6 cellular contexts compared by ENCODE assay signal in genomic region chr11:65960824-65961266, GRCh38. TPM values are rescaled to one million over a fixed set of nuclear protein-coding genes. Genes with fewer than 3 reads are reported as not detected.
A peak's percentile ranks its signal among the peaks of the same experiment; 100 is the strongest.
DNase-seq lines count a peak whose midpoint lies in the region; ATAC-seq, FAIRE-seq and TF ChIP-seq lines count a peak whose summit lies in the region.

No MANE protein-coding gene starts in this region.

- WGBS in small intestine, 3 donors: 35 to 47% (median 39%) methylated on average over 16 of the region's 16 CpGs

- peaks cover 33% of the 10 kb centered on the region for H3K4me1 ChIP-seq in OCI-LY1 (ENCODE audit: insufficient read depth, low read length, severe bottlenecking)
- peaks cover 3 to 8% of the 10 kb centered on the region in 2 donors for H3K4me1 ChIP-seq in small intestine (ENCODE audit: control insufficient read depth in 2 of 2, insufficient read depth in 1 of 2, low read depth in 1 of 2, low read length in 1 of 2)

- H3K27ac ChIP-seq in OCI-LY1 (ENCODE audit: low read depth, low read length, poor library complexity, severe bottlenecking) (peak overlapping the region; percentile 70), epithelial cell of prostate (peak overlapping the region; percentile 66), small intestine (ENCODE audit: low read depth in 1 of 2, low read length in 1 of 2) (peak overlapping the region; percentile 81 to 97)

- peaks cover 22% of the 10 kb centered on the region for H3K36me3 ChIP-seq in OCI-LY1 (ENCODE audit: insufficient read depth, low read length)
- H3K36me3 ChIP-seq in small intestine (ENCODE audit: control insufficient read depth in 2 of 2, insufficient read depth in 2 of 2, low read length in 2 of 2): peaks cover 7 to 14% of the 10 kb centered on the region in 2 donors

- H3K79me2 ChIP-seq in OCI-LY1 (ENCODE audit: insufficient read depth, low read length): peaks cover 13% of the 10 kb centered on the region

- no peak for TF ChIP-seq CTCF in OCI-LY1 (IDR thresholded peaks at IDR 0.05; ENCODE audit: low read length)

- H3K9me2 ChIP-seq in OCI-LY1 (ENCODE audit: low read depth, low read length): no peaks in the 10 kb centered on the region

- H4K20me1 ChIP-seq in OCI-LY1 (ENCODE audit: insufficient read depth, low read length): no peaks in the 10 kb centered on the region

- no peaks in the 10 kb centered on the region; the same call in 1 of the 2 replicates for H3F3A ChIP-seq in OCI-LY1 (ENCODE audit: insufficient read depth, low read length)

- no peaks in the 10 kb centered on the region for H3K9me3 ChIP-seq in OCI-LY1 (ENCODE audit: low read length)
- no peaks in the 10 kb centered on the region for H3K9me3 ChIP-seq in small intestine (ENCODE audit: control insufficient read depth, low read depth)

- peak overlapping the region; percentile 100 for H3K9ac ChIP-seq in OCI-LY1 (ENCODE audit: low read length)

- DNase-seq in epithelial cell of prostate (ENCODE audit: low read depth, low spot score): no peak
- no peak for DNase-seq in small intestine
- DNase-seq in GM19239 (ENCODE audit: insufficient read length, low spot score): no peak
- no peak for DNase-seq in NOMO-1 (lab: John Stamatoyannopoulos, UW; ENCODE audit: unreplicated experiment in 2 of 2)

- H3K4me3 ChIP-seq in OCI-LY1 (ENCODE audit: low read depth, low read length, poor library complexity, severe bottlenecking) (peak overlapping the region; percentile 100), small intestine (ENCODE audit: low read depth in 1 of 2, low read length in 2 of 2) (peak overlapping the region; percentile 98 to 99)

- H2AFZ ChIP-seq in OCI-LY1 (ENCODE audit: low read length): 0 out of 2 replicates have a peak overlapping the region, but pooled peaks have one; percentile 23

- no peak for FAIRE-seq in small intestine (lab: Jason Lieb, UNC)
- FAIRE-seq in GM19239 (lab: Jason Lieb, UNC): no peak

- H3K27me3 ChIP-seq in OCI-LY1 (ENCODE audit: insufficient read depth, low read length): no peaks in the 10 kb centered on the region
- H3K27me3 ChIP-seq in small intestine (ENCODE audit: control insufficient read depth in 2 of 2, insufficient read depth in 2 of 2, low read length in 2 of 2): no peaks in the 10 kb centered on the region

- no peak for ATAC-seq in GM21529 (IDR thresholded peaks at IDR 0.05; ENCODE audit: unreplicated experiment)

- H3K4me2 ChIP-seq in OCI-LY1 (ENCODE audit: low read length): peak overlapping the region; percentile 99

RNA-seq across cellular contexts. Expression of gene SART1, which starts 0.7 kb away (rescaled TPM):
- 10 to 100 TPM; 43.9 to 95.9 (median 61.9) TPM for polyA plus RNA-seq in small intestine

RNA-seq across cellular contexts. Expression of gene TSGA10IP, which starts 15.6 kb away (rescaled TPM):
- polyA plus RNA-seq in small intestine: not detected

RNA-seq across cellular contexts. Expression of gene EIF1AD, which starts 41.1 kb away (rescaled TPM):
- polyA plus RNA-seq in small intestine: 10 to 100 TPM; 14.8 to 19.8 (median 19.7) TPM

RNA-seq across cellular contexts. Expression of gene BANF1, which starts 41.5 kb away (rescaled TPM):
- polyA plus RNA-seq in small intestine: 100 to 1,000 TPM in 1 of 3 donors, 10 to 100 TPM in 2; 80.0 to 193 (median 95.1) TPM

RNA-seq across cellular contexts. Expression of gene DRAP1, which starts 41.6 kb away (rescaled TPM):
- 10 to 100 TPM; 70.0 to 87.3 (median 71.5) TPM for polyA plus RNA-seq in small intestine
